1 cellular context compared by ENCODE assay signal in the genomic region with DNA sequence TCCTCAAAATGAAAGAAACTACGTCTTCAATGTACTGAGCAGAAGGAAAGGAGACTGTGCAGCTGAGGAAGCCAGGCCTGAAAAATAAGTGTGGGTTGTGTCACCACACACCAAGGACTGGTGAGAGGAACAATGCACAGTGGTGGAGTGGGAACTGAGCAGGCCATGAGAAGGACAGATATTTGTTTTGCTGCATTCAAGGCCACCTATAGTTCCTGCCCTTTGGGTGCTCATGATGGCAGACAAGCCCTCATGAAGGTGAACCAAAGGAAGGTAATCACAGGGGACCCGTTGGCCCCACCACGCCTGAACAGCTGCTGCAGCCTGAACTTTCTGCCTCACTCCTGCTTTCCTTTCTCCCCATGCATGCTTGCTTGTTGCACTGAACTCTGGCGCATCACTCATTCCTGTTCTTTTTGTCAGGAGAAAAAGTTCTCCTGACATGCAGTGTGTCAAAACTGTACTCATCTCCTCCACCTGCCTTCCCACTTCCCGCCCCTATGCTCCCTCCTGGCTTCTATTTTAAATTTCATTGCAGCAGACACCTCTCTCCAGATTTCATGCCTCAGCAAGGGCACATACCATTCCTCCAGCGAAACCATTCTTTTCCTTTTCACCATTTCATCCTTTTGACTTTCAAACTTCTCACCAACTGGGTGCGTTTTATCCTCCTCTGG.
A peak's percentile ranks its signal among the peaks of the same experiment; 100 is the strongest.
TF ChIP-seq lines count a peak whose summit lies in the region.

No MANE protein-coding gene starts in this region.

TF ChIP-seq in HepG2, 621 proteins besides CTCF, POLR2A, EP300 and RAD21 (continues in another document):
- TF ChIP-seq, protein P1, sequence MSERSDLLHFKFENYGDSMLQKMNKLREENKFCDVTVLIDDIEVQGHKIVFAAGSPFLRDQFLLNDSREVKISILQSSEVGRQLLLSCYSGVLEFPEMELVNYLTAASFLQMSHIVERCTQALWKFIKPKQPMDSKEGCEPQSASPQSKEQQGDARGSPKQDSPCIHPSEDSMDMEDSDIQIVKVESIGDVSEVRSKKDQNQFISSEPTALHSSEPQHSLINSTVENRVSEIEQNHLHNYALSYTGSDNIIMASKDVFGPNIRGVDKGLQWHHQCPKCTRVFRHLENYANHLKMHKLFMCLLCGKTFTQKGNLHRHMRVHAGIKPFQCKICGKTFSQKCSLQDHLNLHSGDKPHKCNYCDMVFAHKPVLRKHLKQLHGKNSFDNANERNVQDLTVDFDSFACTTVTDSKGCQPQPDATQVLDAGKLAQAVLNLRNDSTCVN (CRISPR knock-in tag; IDR thresholded peaks at IDR 0.05; ENCODE audit: borderline replicate concordance) = no peak
- TF ChIP-seq ZNF883 (CRISPR knock-in tag; IDR thresholded peaks at IDR 0.05; ENCODE audit: not compliant biosample characterization) = no peak
- TF ChIP-seq GZF1 (CRISPR knock-in tag; IDR thresholded peaks at IDR 0.05) = no peak
- TF ChIP-seq, protein P2, sequence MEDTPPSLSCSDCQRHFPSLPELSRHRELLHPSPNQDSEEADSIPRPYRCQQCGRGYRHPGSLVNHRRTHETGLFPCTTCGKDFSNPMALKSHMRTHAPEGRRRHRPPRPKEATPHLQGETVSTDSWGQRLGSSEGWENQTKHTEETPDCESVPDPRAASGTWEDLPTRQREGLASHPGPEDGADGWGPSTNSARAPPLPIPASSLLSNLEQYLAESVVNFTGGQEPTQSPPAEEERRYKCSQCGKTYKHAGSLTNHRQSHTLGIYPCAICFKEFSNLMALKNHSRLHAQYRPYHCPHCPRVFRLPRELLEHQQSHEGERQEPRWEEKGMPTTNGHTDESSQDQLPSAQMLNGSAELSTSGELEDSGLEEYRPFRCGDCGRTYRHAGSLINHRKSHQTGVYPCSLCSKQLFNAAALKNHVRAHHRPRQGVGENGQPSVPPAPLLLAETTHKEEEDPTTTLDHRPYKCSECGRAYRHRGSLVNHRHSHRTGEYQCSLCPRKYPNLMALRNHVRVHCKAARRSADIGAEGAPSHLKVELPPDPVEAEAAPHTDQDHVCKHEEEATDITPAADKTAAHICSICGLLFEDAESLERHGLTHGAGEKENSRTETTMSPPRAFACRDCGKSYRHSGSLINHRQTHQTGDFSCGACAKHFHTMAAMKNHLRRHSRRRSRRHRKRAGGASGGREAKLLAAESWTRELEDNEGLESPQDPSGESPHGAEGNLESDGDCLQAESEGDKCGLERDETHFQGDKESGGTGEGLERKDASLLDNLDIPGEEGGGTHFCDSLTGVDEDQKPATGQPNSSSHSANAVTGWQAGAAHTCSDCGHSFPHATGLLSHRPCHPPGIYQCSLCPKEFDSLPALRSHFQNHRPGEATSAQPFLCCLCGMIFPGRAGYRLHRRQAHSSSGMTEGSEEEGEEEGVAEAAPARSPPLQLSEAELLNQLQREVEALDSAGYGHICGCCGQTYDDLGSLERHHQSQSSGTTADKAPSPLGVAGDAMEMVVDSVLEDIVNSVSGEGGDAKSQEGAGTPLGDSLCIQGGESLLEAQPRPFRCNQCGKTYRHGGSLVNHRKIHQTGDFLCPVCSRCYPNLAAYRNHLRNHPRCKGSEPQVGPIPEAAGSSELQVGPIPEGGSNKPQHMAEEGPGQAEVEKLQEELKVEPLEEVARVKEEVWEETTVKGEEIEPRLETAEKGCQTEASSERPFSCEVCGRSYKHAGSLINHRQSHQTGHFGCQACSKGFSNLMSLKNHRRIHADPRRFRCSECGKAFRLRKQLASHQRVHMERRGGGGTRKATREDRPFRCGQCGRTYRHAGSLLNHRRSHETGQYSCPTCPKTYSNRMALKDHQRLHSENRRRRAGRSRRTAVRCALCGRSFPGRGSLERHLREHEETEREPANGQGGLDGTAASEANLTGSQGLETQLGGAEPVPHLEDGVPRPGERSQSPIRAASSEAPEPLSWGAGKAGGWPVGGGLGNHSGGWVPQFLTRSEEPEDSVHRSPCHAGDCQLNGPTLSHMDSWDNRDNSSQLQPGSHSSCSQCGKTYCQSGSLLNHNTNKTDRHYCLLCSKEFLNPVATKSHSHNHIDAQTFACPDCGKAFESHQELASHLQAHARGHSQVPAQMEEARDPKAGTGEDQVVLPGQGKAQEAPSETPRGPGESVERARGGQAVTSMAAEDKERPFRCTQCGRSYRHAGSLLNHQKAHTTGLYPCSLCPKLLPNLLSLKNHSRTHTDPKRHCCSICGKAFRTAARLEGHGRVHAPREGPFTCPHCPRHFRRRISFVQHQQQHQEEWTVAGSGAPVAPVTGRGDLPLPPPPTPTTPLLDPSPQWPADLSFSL (CRISPR knock-in tag; IDR thresholded peaks at IDR 0.05) = 0 out of 2 replicates have a peak, but pooled peaks have one; percentile 16
- TF ChIP-seq RXRA (CRISPR knock-in tag; IDR thresholded peaks at IDR 0.05) = no peak
- no peak for TF ChIP-seq ZNF878 (CRISPR knock-in tag; IDR thresholded peaks at IDR 0.05)
- TF ChIP-seq KLF12 (CRISPR knock-in tag; IDR thresholded peaks at IDR 0.05; ENCODE audit: borderline replicate concordance) = no peak
- 0 out of 2 replicates have a peak, but pooled peaks have one; percentile 24 for TF ChIP-seq HDAC2 (CRISPR knock-in tag; IDR thresholded peaks at IDR 0.05)
- TF ChIP-seq, protein P3, sequence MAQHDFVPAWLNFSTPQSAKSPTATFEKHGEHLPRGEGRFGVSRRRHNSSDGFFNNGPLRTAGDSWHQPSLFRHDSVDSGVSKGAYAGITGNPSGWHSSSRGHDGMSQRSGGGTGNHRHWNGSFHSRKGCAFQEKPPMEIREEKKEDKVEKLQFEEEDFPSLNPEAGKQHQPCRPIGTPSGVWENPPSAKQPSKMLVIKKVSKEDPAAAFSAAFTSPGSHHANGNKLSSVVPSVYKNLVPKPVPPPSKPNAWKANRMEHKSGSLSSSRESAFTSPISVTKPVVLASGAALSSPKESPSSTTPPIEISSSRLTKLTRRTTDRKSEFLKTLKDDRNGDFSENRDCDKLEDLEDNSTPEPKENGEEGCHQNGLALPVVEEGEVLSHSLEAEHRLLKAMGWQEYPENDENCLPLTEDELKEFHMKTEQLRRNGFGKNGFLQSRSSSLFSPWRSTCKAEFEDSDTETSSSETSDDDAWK (CRISPR knock-in tag; IDR thresholded peaks at IDR 0.05) = no peak
- no peak for TF ChIP-seq ZSCAN9 (CRISPR knock-in tag; IDR thresholded peaks at IDR 0.05; ENCODE audit: borderline replicate concordance)
- TF ChIP-seq ZNF788 (CRISPR knock-in tag; IDR thresholded peaks at IDR 0.05; ENCODE audit: borderline replicate concordance) = no peak
- TF ChIP-seq BCL6 (CRISPR knock-in tag; IDR thresholded peaks at IDR 0.05) = 0 out of 2 replicates have a peak, but pooled peaks have one; percentile 35
- TF ChIP-seq, protein P4, sequence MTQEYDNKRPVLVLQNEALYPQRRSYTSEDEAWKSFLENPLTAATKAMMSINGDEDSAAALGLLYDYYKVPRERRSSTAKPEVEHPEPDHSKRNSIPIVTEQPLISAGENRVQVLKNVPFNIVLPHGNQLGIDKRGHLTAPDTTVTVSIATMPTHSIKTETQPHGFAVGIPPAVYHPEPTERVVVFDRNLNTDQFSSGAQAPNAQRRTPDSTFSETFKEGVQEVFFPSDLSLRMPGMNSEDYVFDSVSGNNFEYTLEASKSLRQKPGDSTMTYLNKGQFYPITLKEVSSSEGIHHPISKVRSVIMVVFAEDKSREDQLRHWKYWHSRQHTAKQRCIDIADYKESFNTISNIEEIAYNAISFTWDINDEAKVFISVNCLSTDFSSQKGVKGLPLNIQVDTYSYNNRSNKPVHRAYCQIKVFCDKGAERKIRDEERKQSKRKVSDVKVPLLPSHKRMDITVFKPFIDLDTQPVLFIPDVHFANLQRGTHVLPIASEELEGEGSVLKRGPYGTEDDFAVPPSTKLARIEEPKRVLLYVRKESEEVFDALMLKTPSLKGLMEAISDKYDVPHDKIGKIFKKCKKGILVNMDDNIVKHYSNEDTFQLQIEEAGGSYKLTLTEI (CRISPR knock-in tag; conservative IDR thresholded peaks at IDR 0.05) = no peak
- TF ChIP-seq HOXA3 (CRISPR knock-in tag; IDR thresholded peaks at IDR 0.05) = peak; percentile 66; the same call in 1 of the 2 replicates
- no peak for TF ChIP-seq ZNF558 (CRISPR knock-in tag; IDR thresholded peaks at IDR 0.05; ENCODE audit: borderline replicate concordance)
- peak; percentile 34; the same call in 1 of the 2 replicates for TF ChIP-seq RARA (CRISPR knock-in tag; IDR thresholded peaks at IDR 0.05)
- peak; percentile 59 for TF ChIP-seq ZMYM4 (CRISPR knock-in tag; IDR thresholded peaks at IDR 0.05)
- peak; percentile 32 for TF ChIP-seq TEAD3 (CRISPR knock-in tag; optimal IDR thresholded peaks at IDR 0.05; ENCODE audit: borderline replicate concordance)
- 0 out of 2 replicates have a peak, but pooled peaks have one; percentile 30 for TF ChIP-seq IRF2 (CRISPR knock-in tag; IDR thresholded peaks at IDR 0.05)
- TF ChIP-seq, protein P5, sequence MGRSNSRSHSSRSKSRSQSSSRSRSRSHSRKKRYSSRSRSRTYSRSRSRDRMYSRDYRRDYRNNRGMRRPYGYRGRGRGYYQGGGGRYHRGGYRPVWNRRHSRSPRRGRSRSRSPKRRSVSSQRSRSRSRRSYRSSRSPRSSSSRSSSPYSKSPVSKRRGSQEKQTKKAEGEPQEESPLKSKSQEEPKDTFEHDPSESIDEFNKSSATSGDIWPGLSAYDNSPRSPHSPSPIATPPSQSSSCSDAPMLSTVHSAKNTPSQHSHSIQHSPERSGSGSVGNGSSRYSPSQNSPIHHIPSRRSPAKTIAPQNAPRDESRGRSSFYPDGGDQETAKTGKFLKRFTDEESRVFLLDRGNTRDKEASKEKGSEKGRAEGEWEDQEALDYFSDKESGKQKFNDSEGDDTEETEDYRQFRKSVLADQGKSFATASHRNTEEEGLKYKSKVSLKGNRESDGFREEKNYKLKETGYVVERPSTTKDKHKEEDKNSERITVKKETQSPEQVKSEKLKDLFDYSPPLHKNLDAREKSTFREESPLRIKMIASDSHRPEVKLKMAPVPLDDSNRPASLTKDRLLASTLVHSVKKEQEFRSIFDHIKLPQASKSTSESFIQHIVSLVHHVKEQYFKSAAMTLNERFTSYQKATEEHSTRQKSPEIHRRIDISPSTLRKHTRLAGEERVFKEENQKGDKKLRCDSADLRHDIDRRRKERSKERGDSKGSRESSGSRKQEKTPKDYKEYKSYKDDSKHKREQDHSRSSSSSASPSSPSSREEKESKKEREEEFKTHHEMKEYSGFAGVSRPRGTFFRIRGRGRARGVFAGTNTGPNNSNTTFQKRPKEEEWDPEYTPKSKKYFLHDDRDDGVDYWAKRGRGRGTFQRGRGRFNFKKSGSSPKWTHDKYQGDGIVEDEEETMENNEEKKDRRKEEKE (IDR thresholded peaks at IDR 0.05) = no peak
- no peak for TF ChIP-seq HDAC6 (IDR thresholded peaks at IDR 0.05; ENCODE audit: low read depth, low read length)
- TF ChIP-seq, protein P6, sequence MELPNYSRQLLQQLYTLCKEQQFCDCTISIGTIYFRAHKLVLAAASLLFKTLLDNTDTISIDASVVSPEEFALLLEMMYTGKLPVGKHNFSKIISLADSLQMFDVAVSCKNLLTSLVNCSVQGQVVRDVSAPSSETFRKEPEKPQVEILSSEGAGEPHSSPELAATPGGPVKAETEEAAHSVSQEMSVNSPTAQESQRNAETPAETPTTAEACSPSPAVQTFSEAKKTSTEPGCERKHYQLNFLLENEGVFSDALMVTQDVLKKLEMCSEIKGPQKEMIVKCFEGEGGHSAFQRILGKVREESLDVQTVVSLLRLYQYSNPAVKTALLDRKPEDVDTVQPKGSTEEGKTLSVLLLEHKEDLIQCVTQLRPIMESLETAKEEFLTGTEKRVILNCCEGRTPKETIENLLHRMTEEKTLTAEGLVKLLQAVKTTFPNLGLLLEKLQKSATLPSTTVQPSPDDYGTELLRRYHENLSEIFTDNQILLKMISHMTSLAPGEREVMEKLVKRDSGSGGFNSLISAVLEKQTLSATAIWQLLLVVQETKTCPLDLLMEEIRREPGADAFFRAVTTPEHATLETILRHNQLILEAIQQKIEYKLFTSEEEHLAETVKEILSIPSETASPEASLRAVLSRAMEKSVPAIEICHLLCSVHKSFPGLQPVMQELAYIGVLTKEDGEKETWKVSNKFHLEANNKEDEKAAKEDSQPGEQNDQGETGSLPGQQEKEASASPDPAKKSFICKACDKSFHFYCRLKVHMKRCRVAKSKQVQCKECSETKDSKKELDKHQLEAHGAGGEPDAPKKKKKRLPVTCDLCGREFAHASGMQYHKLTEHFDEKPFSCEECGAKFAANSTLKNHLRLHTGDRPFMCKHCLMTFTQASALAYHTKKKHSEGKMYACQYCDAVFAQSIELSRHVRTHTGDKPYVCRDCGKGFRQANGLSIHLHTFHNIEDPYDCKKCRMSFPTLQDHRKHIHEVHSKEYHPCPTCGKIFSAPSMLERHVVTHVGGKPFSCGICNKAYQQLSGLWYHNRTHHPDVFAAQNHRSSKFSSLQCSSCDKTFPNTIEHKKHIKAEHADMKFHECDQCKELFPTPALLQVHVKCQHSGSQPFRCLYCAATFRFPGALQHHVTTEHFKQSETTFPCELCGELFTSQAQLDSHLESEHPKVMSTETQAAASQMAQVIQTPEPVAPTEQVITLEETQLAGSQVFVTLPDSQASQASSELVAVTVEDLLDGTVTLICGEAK (IDR thresholded peaks at IDR 0.05) = no peak
- TF ChIP-seq, protein P6 (CRISPR knock-in tag; IDR thresholded peaks at IDR 0.05) = no peak
- TF ChIP-seq NCOA2 (CRISPR knock-in tag; IDR thresholded peaks at IDR 0.05) = peak; percentile 20; the same call in 1 of the 2 replicates
- TF ChIP-seq SALL2 (CRISPR knock-in tag; IDR thresholded peaks at IDR 0.05) = 0 out of 2 replicates have a peak, but pooled peaks have one; percentile 23
